1 cellular context compared by ENCODE assay signal in genomic region chr19:55636723-55637122, GRCh38.
TF ChIP-seq lines count a peak whose summit lies in the region.

No MANE protein-coding gene starts in this region.

TF ChIP-seq in HepG2, 621 proteins besides CTCF, POLR2A, EP300 and RAD21:
- no peak for TF ChIP-seq RERE (CRISPR knock-in tag; IDR thresholded peaks at IDR 0.05; ENCODE audit: low read depth)
- TF ChIP-seq CSRNP1 (CRISPR knock-in tag; IDR thresholded peaks at IDR 0.05), result no peak
- no peak for TF ChIP-seq NFE2L1 (CRISPR knock-in tag; IDR thresholded peaks at IDR 0.05; ENCODE audit: borderline replicate concordance)
- TF ChIP-seq CHCHD3 (CRISPR knock-in tag; IDR thresholded peaks at IDR 0.05), result no peak
- TF ChIP-seq ZNF761 (CRISPR knock-in tag; conservative IDR thresholded peaks at IDR 0.05), result no peak
- no peak for TF ChIP-seq ZFP82 (CRISPR knock-in tag; IDR thresholded peaks at IDR 0.05; ENCODE audit: borderline replicate concordance)
- TF ChIP-seq PHF21A (CRISPR knock-in tag; IDR thresholded peaks at IDR 0.05), result no peak
- TF ChIP-seq ZEB1 (IDR thresholded peaks at IDR 0.05; ENCODE audit: insufficient replicate concordance, low read depth), result no peak
- no peak for TF ChIP-seq ZNF24 (IDR thresholded peaks at IDR 0.05)
- no peak for TF ChIP-seq HDAC2 (CRISPR knock-in tag; IDR thresholded peaks at IDR 0.05)
- TF ChIP-seq HNRNPL (IDR thresholded peaks at IDR 0.05; ENCODE audit: low read depth, low read length), result no peak
